ENCODE assay signal across 31 cellular contexts in the genomic region with DNA sequence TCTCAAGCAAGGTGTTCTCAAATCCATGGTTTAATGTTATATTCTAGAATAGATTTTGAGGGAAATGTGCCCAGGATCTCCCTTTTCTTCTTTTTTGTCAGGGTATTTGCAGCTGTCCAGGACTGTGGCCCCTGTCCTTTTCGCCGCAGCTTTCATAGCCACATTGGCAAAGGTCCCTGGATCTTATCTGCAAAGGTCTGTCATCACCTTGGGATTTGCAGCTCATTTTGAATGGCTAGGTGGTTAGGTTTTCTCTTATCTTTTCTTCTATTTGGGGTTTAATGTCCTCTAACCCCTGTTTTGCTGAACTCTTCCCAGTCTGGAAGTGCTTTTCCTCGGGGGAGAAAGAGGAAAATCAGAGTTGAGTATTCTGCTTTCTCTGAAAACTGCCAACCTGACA. TPM values are rescaled to one million over a fixed set of nuclear protein-coding genes. Genes with fewer than 3 reads are reported as not detected.
"Had no signal": no experiment of that assay in that cellular context is flagged by ENCODE, and none has a peak within 500 bp of the region (broad histone marks: within the 10 kb centered on the region; RNA-seq: fewer than 3 reads in every experiment).

No MANE protein-coding gene starts in this region.

- ATAC-seq: left lobe of liver; lower lobe of right lung; natural killer cell; sciatic nerve; stimulated activated effector memory CD8-positive, alpha-beta T cell treated with anti-CD3 and anti-CD28 coated beads, Interleukin-12 subunit alpha, Interleukin-12 subunit beta, amount 100 ng/mL, for 72 hours; upper lobe of right lung had no signal

- H3K4me3 Mint-ChIP-seq: mesothelial cell of epicardium; naive B cell; natural killer cell; stimulated activated effector memory CD8-positive, alpha-beta T cell treated with anti-CD3 and anti-CD28 coated beads, Interleukin-12 subunit alpha, Interleukin-12 subunit beta, amount 100 ng/mL, for 72 hours; stimulated activated naive CD8-positive, alpha-beta T cell treated with anti-CD3 and anti-CD28 coated beads, Interleukin-15, Interleukin-2, amounts not matched to agents 100 ng/mL and 50 ng/mL, for 24 hours had no signal

- H3K9me3 ChIP-seq: lower lobe of right lung, prostate gland, suprapubic skin, thoracic aorta, tibial artery, upper lobe of right lung had no signal

- H3K9me3 Mint-ChIP-seq: mesothelial cell of epicardium; naive B cell; natural killer cell; stimulated activated effector memory CD8-positive, alpha-beta T cell treated with anti-CD3 and anti-CD28 coated beads, Interleukin-12 subunit alpha, Interleukin-12 subunit beta, amount 100 ng/mL, for 72 hours; stimulated activated naive CD8-positive, alpha-beta T cell treated with anti-CD3 and anti-CD28 coated beads, Interleukin-15, Interleukin-2, amounts not matched to agents 100 ng/mL and 50 ng/mL, for 24 hours had no signal

- H3K36me3 Mint-ChIP-seq: naive B cell had no signal

- H3K27ac ChIP-seq: lower lobe of right lung, prostate gland, suprapubic skin, thoracic aorta, upper lobe of right lung had no signal

- H3K27ac Mint-ChIP-seq: mesothelial cell of epicardium; natural killer cell; stimulated activated effector memory CD8-positive, alpha-beta T cell treated with anti-CD3 and anti-CD28 coated beads, Interleukin-12 subunit alpha, Interleukin-12 subunit beta, amount 100 ng/mL, for 72 hours; stimulated activated naive CD8-positive, alpha-beta T cell treated with anti-CD3 and anti-CD28 coated beads, Interleukin-15, Interleukin-2, amounts not matched to agents 100 ng/mL and 50 ng/mL, for 24 hours had no signal

- H3K4me3 ChIP-seq: lower lobe of right lung, prostate gland, skin epidermis, suprapubic skin, thoracic aorta, tibial artery, upper lobe of right lung had no signal

- FAIRE-seq: keratinocyte, urothelium cell line had no signal

- H3K36me3 ChIP-seq: prostate gland, thoracic aorta, upper lobe of right lung had no signal

- H3K27me3 ChIP-seq: suprapubic skin, tibial artery, upper lobe of right lung had no signal

- H3K27me3 Mint-ChIP-seq: naive B cell; stimulated activated naive CD8-positive, alpha-beta T cell treated with anti-CD3 and anti-CD28 coated beads, Interleukin-15, Interleukin-2, amounts not matched to agents 100 ng/mL and 50 ng/mL, for 24 hours had no signal

- H3K4me1 ChIP-seq: lower lobe of right lung, prostate gland, upper lobe of right lung had no signal

- DNase-seq: hippocampal formation; kidney glomerular epithelial cell; left cardiac atrium; lower lobe of right lung; mammary epithelial cell; mesendoderm; naive B cell; natural killer cell; nucleus accumbens; retina; right cardiac atrium; stimulated activated CD4-positive, alpha-beta T cell treated with anti-CD3 and anti-CD28 coated beads, Interleukin-4, amount 100 ng/mL, for 24 hours; stimulated activated naive CD4-positive, alpha-beta T cell; tibial artery; trophoblast cell; upper lobe of right lung had no signal

RNA-seq across cellular contexts. Expression of a gene that starts 11.7 kb away (rescaled TPM):
- polyA plus RNA-seq: keratinocyte, mammary epithelial cell had no signal

RNA-seq across cellular contexts. Expression of a gene that starts 19.4 kb away (rescaled TPM):
- total RNA-seq: left lobe of liver, liver, mammary epithelial cell, mononuclear cell, osteoblast, prostate gland, upper lobe of right lung had no signal
- polyA plus RNA-seq: keratinocyte, liver, mammary epithelial cell, neural cell had no signal
